15 cellular contexts compared by ENCODE assay signal in the genomic region with DNA sequence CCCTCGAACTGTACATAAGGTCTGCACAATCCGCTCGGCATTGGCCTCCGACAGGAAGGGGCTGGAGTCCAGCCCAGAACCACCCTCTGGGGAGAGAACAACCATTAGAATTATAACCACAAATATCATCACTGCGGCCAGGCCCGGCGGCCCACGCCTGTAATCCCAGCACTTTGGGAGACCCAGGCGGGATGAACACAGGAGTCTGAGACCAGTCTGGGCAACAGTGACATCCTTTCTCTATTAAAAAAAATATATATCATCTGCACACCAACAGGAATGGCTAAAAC.
"Had no signal": no experiment of that assay in that cellular context is flagged by ENCODE, and none has a peak within 500 bp of the region (broad histone marks: within the 10 kb centered on the region; RNA-seq: fewer than 3 reads in every experiment).

No MANE protein-coding gene starts in this region.

- H3K4me3 Mint-ChIP-seq: activated CD4-positive, alpha-beta T cell treated with anti-CD3 and anti-CD28 coated beads for 36 hours; activated naive CD8-positive, alpha-beta T cell treated with anti-CD3 and anti-CD28 coated beads for 36 hours; activated T-helper 1 cell treated with anti-CD3 and anti-CD28 coated beads, Interleukin-12 subunit alpha, Interleukin-12 subunit beta, Interleukin-2, Interleukin-4 antibody, amounts not matched to agents 30 ng/mL and 10 ng/mL and 1 ng/mL, durations not matched to agents 14 hours and 24 hours and 36 hours; mesothelial cell of epicardium; stimulated activated naive B cell treated with anti-CD40 and anti-IgM and Interleukin-4, amounts not matched to agents 10 μg/mL and 1 μg/mL and 100 μg/mL, for 72 hours had no signal

- H3K27ac ChIP-seq: breast epithelium, prostate gland, right lobe of liver, thyroid gland had no signal

- H3K27me3 Mint-ChIP-seq: activated CD4-positive, alpha-beta T cell treated with anti-CD3 and anti-CD28 coated beads for 36 hours; activated naive CD8-positive, alpha-beta T cell treated with anti-CD3 and anti-CD28 coated beads for 36 hours; stimulated activated naive B cell treated with anti-CD40 and anti-IgM and Interleukin-4, amounts not matched to agents 10 μg/mL and 1 μg/mL and 100 μg/mL, for 72 hours had no signal

- H3K4me1 Mint-ChIP-seq: activated CD4-positive, alpha-beta T cell treated with anti-CD3 and anti-CD28 coated beads for 36 hours; mesothelial cell of epicardium; stimulated activated naive B cell treated with anti-CD40 and anti-IgM and Interleukin-4, amounts not matched to agents 10 μg/mL and 1 μg/mL and 100 μg/mL, for 72 hours had no signal

- H3K36me3 ChIP-seq: breast epithelium, prostate gland had no signal

- H3K4me1 ChIP-seq: breast epithelium, prostate gland, right lobe of liver, thyroid gland had no signal

- H3K27me3 ChIP-seq: breast epithelium, right lobe of liver, thyroid gland had no signal

- ATAC-seq: activated CD4-positive, alpha-beta T cell treated with anti-CD3 and anti-CD28 coated beads for 36 hours; right lobe of liver; stimulated activated naive B cell treated with anti-CD40 and anti-IgM and Interleukin-4, amounts not matched to agents 10 μg/mL and 1 μg/mL and 100 μg/mL, for 72 hours had no signal

- H3K9me3 ChIP-seq: breast epithelium, prostate gland, right lobe of liver, thyroid gland had no signal

- H3K4me3 ChIP-seq: breast epithelium, prostate gland, right lobe of liver, thyroid gland had no signal

- H3K27ac Mint-ChIP-seq: activated CD4-positive, alpha-beta T cell treated with anti-CD3 and anti-CD28 coated beads for 36 hours; activated naive CD8-positive, alpha-beta T cell treated with anti-CD3 and anti-CD28 coated beads for 36 hours; activated T-helper 1 cell treated with anti-CD3 and anti-CD28 coated beads, Interleukin-12 subunit alpha, Interleukin-12 subunit beta, Interleukin-2, Interleukin-4 antibody, amounts not matched to agents 30 ng/mL and 10 ng/mL and 1 ng/mL, durations not matched to agents 14 hours and 24 hours and 36 hours; stimulated activated naive B cell treated with anti-CD40 and anti-IgM and Interleukin-4, amounts not matched to agents 10 μg/mL and 1 μg/mL and 100 μg/mL, for 72 hours had no signal

- H3K9me3 Mint-ChIP-seq: activated naive CD8-positive, alpha-beta T cell treated with anti-CD3 and anti-CD28 coated beads for 36 hours; activated T-helper 1 cell treated with anti-CD3 and anti-CD28 coated beads, Interleukin-12 subunit alpha, Interleukin-12 subunit beta, Interleukin-2, Interleukin-4 antibody, amounts not matched to agents 30 ng/mL and 10 ng/mL and 1 ng/mL, durations not matched to agents 14 hours and 24 hours and 36 hours; mesothelial cell of epicardium; nephron; stimulated activated naive B cell treated with anti-CD40 and anti-IgM and Interleukin-4, amounts not matched to agents 10 μg/mL and 1 μg/mL and 100 μg/mL, for 72 hours had no signal

- DNase-seq: activated CD4-positive, alpha-beta T cell treated with anti-CD3 and anti-CD28 coated beads for 36 hours; activated CD4-positive, alpha-beta T cell treated with anti-CD3 and anti-CD28 coated beads, Interleukin-2, amount 50 U/mL, for 48 hours; activated naive CD8-positive, alpha-beta T cell treated with anti-CD3 and anti-CD28 coated beads for 36 hours; activated T-cell treated with anti-CD3 and anti-CD28 coated beads for 4 hours; effector CD4-positive, alpha-beta T cell; hippocampal formation; right lobe of liver; stimulated activated naive B cell treated with anti-CD40 and anti-IgM and Interleukin-4, amounts not matched to agents 10 μg/mL and 1 μg/mL and 100 μg/mL, for 72 hours; SW 1271 had no signal
